Comparison of ENCODE assay signal across 1 cellular context in the genomic region with DNA sequence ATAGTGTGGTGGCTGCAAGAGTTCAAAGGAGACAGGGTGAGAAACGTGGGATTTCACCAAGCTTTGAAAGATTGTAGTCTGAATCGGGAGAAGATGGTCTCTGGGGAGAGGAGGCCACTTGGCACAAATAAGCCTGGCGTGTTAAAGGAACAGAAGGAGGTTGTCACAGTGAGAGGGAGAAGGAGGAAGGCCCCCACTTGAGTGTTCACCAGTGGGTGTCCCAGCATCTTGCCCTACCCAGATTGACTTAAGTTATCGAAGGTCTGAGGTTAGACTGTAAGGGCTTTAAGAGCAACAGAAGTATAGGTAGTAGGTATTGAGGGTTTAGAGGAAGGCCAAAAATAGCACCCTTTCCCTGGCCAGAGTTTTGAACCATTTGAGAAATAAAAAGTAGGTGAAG.
TF ChIP-seq lines count a peak whose summit lies in the region.

No MANE protein-coding gene starts in this region.

TF ChIP-seq in K562, 482 proteins besides CTCF, POLR2A, EP300 and RAD21:
- TF ChIP-seq, protein P1, sequence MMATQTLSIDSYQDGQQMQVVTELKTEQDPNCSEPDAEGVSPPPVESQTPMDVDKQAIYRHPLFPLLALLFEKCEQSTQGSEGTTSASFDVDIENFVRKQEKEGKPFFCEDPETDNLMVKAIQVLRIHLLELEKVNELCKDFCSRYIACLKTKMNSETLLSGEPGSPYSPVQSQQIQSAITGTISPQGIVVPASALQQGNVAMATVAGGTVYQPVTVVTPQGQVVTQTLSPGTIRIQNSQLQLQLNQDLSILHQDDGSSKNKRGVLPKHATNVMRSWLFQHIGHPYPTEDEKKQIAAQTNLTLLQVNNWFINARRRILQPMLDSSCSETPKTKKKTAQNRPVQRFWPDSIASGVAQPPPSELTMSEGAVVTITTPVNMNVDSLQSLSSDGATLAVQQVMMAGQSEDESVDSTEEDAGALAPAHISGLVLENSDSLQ (IDR thresholded peaks at IDR 0.05): no peak
- TF ChIP-seq, protein P2, sequence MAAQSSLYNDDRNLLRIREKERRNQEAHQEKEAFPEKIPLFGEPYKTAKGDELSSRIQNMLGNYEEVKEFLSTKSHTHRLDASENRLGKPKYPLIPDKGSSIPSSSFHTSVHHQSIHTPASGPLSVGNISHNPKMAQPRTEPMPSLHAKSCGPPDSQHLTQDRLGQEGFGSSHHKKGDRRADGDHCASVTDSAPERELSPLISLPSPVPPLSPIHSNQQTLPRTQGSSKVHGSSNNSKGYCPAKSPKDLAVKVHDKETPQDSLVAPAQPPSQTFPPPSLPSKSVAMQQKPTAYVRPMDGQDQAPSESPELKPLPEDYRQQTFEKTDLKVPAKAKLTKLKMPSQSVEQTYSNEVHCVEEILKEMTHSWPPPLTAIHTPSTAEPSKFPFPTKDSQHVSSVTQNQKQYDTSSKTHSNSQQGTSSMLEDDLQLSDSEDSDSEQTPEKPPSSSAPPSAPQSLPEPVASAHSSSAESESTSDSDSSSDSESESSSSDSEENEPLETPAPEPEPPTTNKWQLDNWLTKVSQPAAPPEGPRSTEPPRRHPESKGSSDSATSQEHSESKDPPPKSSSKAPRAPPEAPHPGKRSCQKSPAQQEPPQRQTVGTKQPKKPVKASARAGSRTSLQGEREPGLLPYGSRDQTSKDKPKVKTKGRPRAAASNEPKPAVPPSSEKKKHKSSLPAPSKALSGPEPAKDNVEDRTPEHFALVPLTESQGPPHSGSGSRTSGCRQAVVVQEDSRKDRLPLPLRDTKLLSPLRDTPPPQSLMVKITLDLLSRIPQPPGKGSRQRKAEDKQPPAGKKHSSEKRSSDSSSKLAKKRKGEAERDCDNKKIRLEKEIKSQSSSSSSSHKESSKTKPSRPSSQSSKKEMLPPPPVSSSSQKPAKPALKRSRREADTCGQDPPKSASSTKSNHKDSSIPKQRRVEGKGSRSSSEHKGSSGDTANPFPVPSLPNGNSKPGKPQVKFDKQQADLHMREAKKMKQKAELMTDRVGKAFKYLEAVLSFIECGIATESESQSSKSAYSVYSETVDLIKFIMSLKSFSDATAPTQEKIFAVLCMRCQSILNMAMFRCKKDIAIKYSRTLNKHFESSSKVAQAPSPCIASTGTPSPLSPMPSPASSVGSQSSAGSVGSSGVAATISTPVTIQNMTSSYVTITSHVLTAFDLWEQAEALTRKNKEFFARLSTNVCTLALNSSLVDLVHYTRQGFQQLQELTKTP (IDR thresholded peaks at IDR 0.05; ENCODE audit: low read depth in 1 of 2, partially characterized antibody in 2 of 2): no peak
- TF ChIP-seq, protein P3, sequence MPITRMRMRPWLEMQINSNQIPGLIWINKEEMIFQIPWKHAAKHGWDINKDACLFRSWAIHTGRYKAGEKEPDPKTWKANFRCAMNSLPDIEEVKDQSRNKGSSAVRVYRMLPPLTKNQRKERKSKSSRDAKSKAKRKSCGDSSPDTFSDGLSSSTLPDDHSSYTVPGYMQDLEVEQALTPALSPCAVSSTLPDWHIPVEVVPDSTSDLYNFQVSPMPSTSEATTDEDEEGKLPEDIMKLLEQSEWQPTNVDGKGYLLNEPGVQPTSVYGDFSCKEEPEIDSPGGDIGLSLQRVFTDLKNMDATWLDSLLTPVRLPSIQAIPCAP (CRISPR knock-in tag; IDR thresholded peaks at IDR 0.05; ENCODE audit: borderline replicate concordance): no peak
- no peak for TF ChIP-seq NCOA6 (IDR thresholded peaks at IDR 0.05)
- TF ChIP-seq KLF13 (tag; IDR thresholded peaks at IDR 0.05; ENCODE audit: borderline replicate concordance, low read depth): no peak
- TF ChIP-seq ADNP (tag; IDR thresholded peaks at IDR 0.05): no peak
- no peak for TF ChIP-seq HLTF (IDR thresholded peaks at IDR 0.05)
- 0 out of 2 replicates have a peak, but pooled peaks have one; percentile 39 for TF ChIP-seq POLR2AphosphoS2 (IDR thresholded peaks at IDR 0.05; ENCODE audit: low read length)
- no peak for TF ChIP-seq ZNF121 (CRISPR knock-in tag; conservative IDR thresholded peaks at IDR 0.05)
- TF ChIP-seq, protein P4, sequence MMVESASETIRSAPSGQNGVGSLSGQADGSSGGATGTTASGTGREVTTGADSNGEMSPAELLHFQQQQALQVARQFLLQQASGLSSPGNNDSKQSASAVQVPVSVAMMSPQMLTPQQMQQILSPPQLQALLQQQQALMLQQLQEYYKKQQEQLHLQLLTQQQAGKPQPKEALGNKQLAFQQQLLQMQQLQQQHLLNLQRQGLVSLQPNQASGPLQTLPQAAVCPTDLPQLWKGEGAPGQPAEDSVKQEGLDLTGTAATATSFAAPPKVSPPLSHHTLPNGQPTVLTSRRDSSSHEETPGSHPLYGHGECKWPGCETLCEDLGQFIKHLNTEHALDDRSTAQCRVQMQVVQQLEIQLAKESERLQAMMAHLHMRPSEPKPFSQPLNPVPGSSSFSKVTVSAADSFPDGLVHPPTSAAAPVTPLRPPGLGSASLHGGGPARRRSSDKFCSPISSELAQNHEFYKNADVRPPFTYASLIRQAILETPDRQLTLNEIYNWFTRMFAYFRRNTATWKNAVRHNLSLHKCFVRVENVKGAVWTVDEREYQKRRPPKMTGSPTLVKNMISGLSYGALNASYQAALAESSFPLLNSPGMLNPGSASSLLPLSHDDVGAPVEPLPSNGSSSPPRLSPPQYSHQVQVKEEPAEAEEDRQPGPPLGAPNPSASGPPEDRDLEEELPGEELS (CRISPR knock-in tag; IDR thresholded peaks at IDR 0.05; ENCODE audit: borderline replicate concordance): no peak
- no peak for TF ChIP-seq ELK1 (CRISPR knock-in tag; IDR thresholded peaks at IDR 0.05)
- no peak for TF ChIP-seq ZNF639 (CRISPR knock-in tag; conservative IDR thresholded peaks at IDR 0.05 in 1 of 2, IDR thresholded peaks at IDR 0.05 in 1 of 2)
- TF ChIP-seq NRF1 (conservative IDR thresholded peaks at IDR 0.05 in 1 of 2, IDR thresholded peaks at IDR 0.05 in 1 of 2): no peak
- peak; percentile 58; the same call in 1 of the 2 replicates for TF ChIP-seq SUPT5H (IDR thresholded peaks at IDR 0.05)
- TF ChIP-seq, protein P5, sequence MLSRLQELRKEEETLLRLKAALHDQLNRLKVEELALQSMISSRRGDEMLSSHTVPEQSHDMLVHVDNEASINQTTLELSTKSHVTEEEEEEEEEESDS (CRISPR knock-in tag; IDR thresholded peaks at IDR 0.05): no peak
- TF ChIP-seq POLR2B (IDR thresholded peaks at IDR 0.05; ENCODE audit: low read depth, partially characterized antibody): peak; percentile 50
TF ChIP-seq in K562: peak in this region for 3.
